14 cellular contexts compared by ENCODE assay signal in genomic region chr1:19884312-19884711, GRCh38. TPM values are rescaled to one million over a fixed set of nuclear protein-coding genes. Genes with fewer than 3 reads are reported as not detected.
DNase-seq lines count a peak whose midpoint lies in the region; ATAC-seq and TF ChIP-seq lines count a peak whose summit lies in the region.
"Had no signal": no experiment of that assay in that cellular context is flagged by ENCODE, and none has a peak within 500 bp of the region (broad histone marks: within the 10 kb centered on the region; RNA-seq: fewer than 3 reads in every experiment).

No MANE protein-coding gene starts in this region.

- peak overlapping the region; percentile 86 for H3K4me3 Mint-ChIP-seq in activated T-cell treated with anti-CD3 and anti-CD28 coated beads, Interleukin-2, amount 50 U/mL, for 4 hours

- peaks cover 41% of the 10 kb centered on the region for H3K4me1 Mint-ChIP-seq in activated T-cell treated with anti-CD3 and anti-CD28 coated beads, Interleukin-2, amount 50 U/mL, for 4 hours (ENCODE audit: low read depth)

- ATAC-seq in activated T-cell treated with anti-CD3 and anti-CD28 coated beads, Interleukin-2, amount 50 U/mL, for 4 hours: no peak
- ATAC-seq in HG03095 (IDR thresholded peaks at IDR 0.05; ENCODE audit: unreplicated experiment): no peak

- no peak overlapping the region for H2AFZ ChIP-seq in OCI-LY7 (ENCODE audit: low read length)
- no peak overlapping the region for H2AFZ ChIP-seq in osteoblast (ENCODE audit: low read length)

- H4K20me1 ChIP-seq in OCI-LY7 (ENCODE audit: insufficient read depth, low read length): 0 out of 2 replicates have a peak, but pooled peaks cover 10% of the 10 kb centered on the region
- H4K20me1 ChIP-seq in osteoblast (ENCODE audit: insufficient read depth, low read length): peaks cover 46% of the 10 kb centered on the region

- H3K4me1 ChIP-seq in OCI-LY7 (ENCODE audit: insufficient read depth, low read length, poor library complexity, severe bottlenecking) (peaks cover 19% of the 10 kb centered on the region), osteoblast (ENCODE audit: insufficient read depth, low read length) (peaks cover 22% of the 10 kb centered on the region)

- POLR2A ChIA-PET in OCI-LY7 (lab: Charles Lee): interaction anchor here (1.0 kb wide), 1 partner anchor 10 kb away, joined by 3 read pairs; no protein-coding TSS in a partner anchor

- peaks cover 4% of the 10 kb centered on the region for H3K36me3 Mint-ChIP-seq in activated T-cell treated with anti-CD3 and anti-CD28 coated beads, Interleukin-2, amount 50 U/mL, for 4 hours (ENCODE audit: insufficient read depth)

- peaks cover 4% of the 10 kb centered on the region for H3K9me3 Mint-ChIP-seq in activated T-cell treated with anti-CD3 and anti-CD28 coated beads, Interleukin-2, amount 50 U/mL, for 4 hours

- H3K4me3 ChIP-seq in OCI-LY7 (ENCODE audit: low read depth, low read length, poor library complexity, severe bottlenecking): peak overlapping the region; percentile 88
- no peak overlapping the region for H3K4me3 ChIP-seq in epithelial cell of esophagus (ENCODE audit: low read length)
- no peak overlapping the region for H3K4me3 ChIP-seq in osteoblast (ENCODE audit: insufficient read depth, low read length)

- H3K27me3 Mint-ChIP-seq in activated T-cell treated with anti-CD3 and anti-CD28 coated beads, Interleukin-2, amount 50 U/mL, for 4 hours (ENCODE audit: low read depth): peaks cover 2% of the 10 kb centered on the region

- intact Hi-C loops in OCI-LY7 (cut with micrococcal nuclease; ENCODE audit: unreplicated experiment): no loop called here

- TF ChIP-seq CTCF in OCI-LY7 (conservative IDR thresholded peaks at IDR 0.05; ENCODE audit: low read length) (no peak), epithelial cell of esophagus (IDR thresholded peaks at IDR 0.05; ENCODE audit: insufficient read depth, low read depth, low read length, missing control alignments) (no peak), osteoblast (IDR thresholded peaks at IDR 0.05; ENCODE audit: extremely low read depth, low read depth, low read length) (no peak)

- BruUV-seq in OCI-LY7 (replicated peaks; lab: Mats Ljungman, UMichigan): no TSS peak

- no peaks in the 10 kb centered on the region for H3K9me2 ChIP-seq in OCI-LY7 (ENCODE audit: insufficient read depth, low read length)

- CTCF ChIA-PET in OCI-LY7 (lab: Charles Lee; ENCODE audit: unreplicated experiment): no interaction called here

- DNase-seq in activated T-cell treated with anti-CD3 and anti-CD28 coated beads, Interleukin-2, amount 50 U/mL, for 4 hours: no peak
- no peak for DNase-seq in activated T-cell treated with anti-CD3 and anti-CD28 coated beads, Interleukin-2, amount 50 U/mL, for 1 hour
- no peak for DNase-seq in OCI-LY7 (ENCODE audit: low spot score)
- peak; percentile 54 for DNase-seq in epithelial cell of esophagus (ENCODE audit: low read depth)
- DNase-seq in osteoblast (ENCODE audit: insufficient read length, low spot score, missing footprints): no peak
- no peak for DNase-seq in NAMALWA (ENCODE audit: low spot score)
- no peak for DNase-seq in NCI-H2196 treated with DMSO at 0.1 percent for 48 hours (lab: John Stamatoyannopoulos, UW; ENCODE audit: unreplicated experiment)
- DNase-seq: activated T-cell treated with anti-CD3 and anti-CD28 coated beads, Interleukin-2, amount 50 U/mL, for 48 hours; H7; lower lobe of right lung; NCI-H226; nucleus accumbens; OCI-M1 had no signal

- H3K4me2 ChIP-seq in OCI-LY7 (ENCODE audit: low read length): peak overlapping the region; percentile 76
- peak overlapping the region; percentile 92 for H3K4me2 ChIP-seq in osteoblast (ENCODE audit: insufficient read depth, low read length)

- no peak overlapping the region for H3K27ac ChIP-seq in OCI-LY7 (ENCODE audit: low read depth, low read length, poor library complexity, severe bottlenecking)
- H3K27ac ChIP-seq in osteoblast (ENCODE audit: low read depth, low read length): no peak overlapping the region
- H3K27ac ChIP-seq: lower lobe of right lung had no signal

- H3K79me2 ChIP-seq in OCI-LY7 (ENCODE audit: insufficient read depth, low read depth, low read length) (peaks cover 50% of the 10 kb centered on the region; the same call in 1 of the 2 replicates), osteoblast (ENCODE audit: insufficient read depth, low read length) (peaks cover 66% of the 10 kb centered on the region)

- H3K27me3 ChIP-seq in osteoblast (ENCODE audit: insufficient read depth, low read length): peaks cover 4% of the 10 kb centered on the region

- H3K9me3 ChIP-seq in OCI-LY7 (ENCODE audit: low read length) (no peaks in the 10 kb centered on the region), osteoblast (ENCODE audit: low read depth, low read length) (no peaks in the 10 kb centered on the region)
- H3K9me3 ChIP-seq: lower lobe of right lung had no signal

- H3K36me3 ChIP-seq in OCI-LY7 (ENCODE audit: insufficient read depth, low read length) (peaks cover 22% of the 10 kb centered on the region), osteoblast (ENCODE audit: insufficient read depth, low read length) (peaks cover 4% of the 10 kb centered on the region)
- H3K36me3 ChIP-seq: lower lobe of right lung had no signal

RNA-seq across cellular contexts. Expression of gene OTUD3, which starts 2.1 kb away (rescaled TPM):
- total RNA-seq in activated T-cell treated with anti-CD3 and anti-CD28 coated beads, Interleukin-2, amount 50 U/mL, for 4 hours: 1 to 10 TPM; 6.1 to 8.2 (median 7.2) TPM
- 5.6 and 7.3 TPM in 2 replicates for total RNA-seq in OCI-LY7 (2014; rRNA removed; shearing (Covaris generic))
- total RNA-seq in OCI-LY7 (2022): 12.2 and 14.7 TPM in 2 replicates
- 4.0 and 4.1 TPM in 2 replicates for total RNA-seq in osteoblast

RNA-seq across cellular contexts. Expression of gene PLA2G2E, which starts 39.1 kb away (rescaled TPM):
- total RNA-seq in activated T-cell treated with anti-CD3 and anti-CD28 coated beads, Interleukin-2, amount 50 U/mL, for 4 hours: not detected
- not detected in 2 replicates for total RNA-seq in OCI-LY7 (2014; rRNA removed; shearing (Covaris generic))
- total RNA-seq in OCI-LY7 (2022) (not detected in 2 replicates), osteoblast (not detected in 2 replicates)
- total RNA-seq: H7, lower lobe of right lung had no signal
